In the genomic region with DNA sequence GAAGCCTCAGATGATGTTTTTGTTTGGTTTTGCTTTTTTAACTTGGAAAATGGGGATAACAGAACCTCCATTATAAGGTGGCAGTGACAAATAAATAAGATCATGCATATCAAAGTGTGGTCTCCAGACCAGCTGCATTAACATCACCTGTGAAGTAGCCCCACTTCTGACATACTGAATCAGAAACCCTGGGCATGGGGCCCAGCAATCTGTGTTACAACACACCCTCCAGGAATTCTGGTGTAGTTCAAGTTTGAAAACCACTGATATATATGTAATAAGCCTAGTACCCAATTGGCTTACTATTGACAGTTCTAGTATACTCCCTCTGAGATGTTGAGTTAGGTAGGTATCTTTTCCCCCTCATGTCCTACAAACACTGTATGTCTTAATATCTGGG, we compare ENCODE assay signal across 9 cellular contexts. TPM values are rescaled to one million over a fixed set of nuclear protein-coding genes. Genes with fewer than 3 reads are reported as not detected.
DNase-seq lines count a peak whose midpoint lies in the region; ATAC-seq, FAIRE-seq and TF ChIP-seq lines count a peak whose summit lies in the region.
"Had no signal": no experiment of that assay in that cellular context is flagged by ENCODE, and none has a peak within 500 bp of the region (broad histone marks: within the 10 kb centered on the region; RNA-seq: fewer than 3 reads in every experiment).

No MANE protein-coding gene starts in this region.

- TF ChIP-seq CTCF in mammary epithelial cell (conservative IDR thresholded peaks at IDR 0.05 in 1 of 2, IDR thresholded peaks at IDR 0.05 in 1 of 2; ENCODE audit: extremely low read depth in 1 of 2, insufficient read depth in 1 of 2, low read depth in 1 of 2, low read length in 2 of 2) (peak in 1 of 2 donors; percentile 14), lower lobe of right lung (IDR thresholded peaks at IDR 0.05) (no peak), D721Med (IDR thresholded peaks at IDR 0.05; ENCODE audit: insufficient read depth, missing control alignments) (no peak)

- H3K4me1 ChIP-seq in mammary epithelial cell (ENCODE audit: insufficient read depth, low read length) (peaks cover 50% of the 10 kb centered on the region), lower lobe of right lung (peaks cover 71% of the 10 kb centered on the region)

- CTCF ChIA-PET in mammary epithelial cell (lab: Charles Lee; ENCODE audit: low non-redundant PET) = interaction anchor here (0.6 kb wide), 1 partner anchor 55 kb away, joined by 5 read pairs; no protein-coding TSS in a partner anchor

- peak overlapping the region; percentile 76 for H3K4me2 ChIP-seq in mammary epithelial cell (ENCODE audit: insufficient read depth, low read depth, low read length)

- H3K27me3 ChIP-seq in mammary epithelial cell (ENCODE audit: insufficient read depth, low read length) (no peaks in the 10 kb centered on the region), lower lobe of right lung (ENCODE audit: low read depth) (no peaks in the 10 kb centered on the region)
- H3K27me3 ChIP-seq: dorsolateral prefrontal cortex had no signal

- intact Hi-C loops in Right ventricle myocardium inferior (cut with DNase I) (no loop called here), cardiac septum (cut with DNase I) (no loop called here), mammary epithelial cell (cut with micrococcal nuclease) (no loop called here), lower lobe of right lung (cut with DNase I) (no loop called here)

- H3K27ac ChIP-seq in mammary epithelial cell (ENCODE audit: insufficient read depth, low read depth, low read length) (peak overlapping the region; percentile 93), lower lobe of right lung (peak overlapping the region; percentile 65)

- no peak for DNase-seq in Right ventricle myocardium inferior (ENCODE audit: missing footprints)
- no peak for DNase-seq in cardiac septum (ENCODE audit: low spot score)
- DNase-seq in mammary epithelial cell = peak; percentile 90
- peak; percentile 69 for DNase-seq in lower lobe of right lung
- no peak for DNase-seq in urothelium cell line (ENCODE audit: low spot score)
- no peak for DNase-seq in D721Med (ENCODE audit: insufficient read length, low spot score)
- DNase-seq in NK-92 (lab: John Stamatoyannopoulos, UW; ENCODE audit: unreplicated experiment) = no peak

- FAIRE-seq in urothelium cell line (lab: Jason Lieb, UNC) = peak; percentile 32
- FAIRE-seq in D721Med (lab: Jason Lieb, UNC) = no peak

- H3K36me3 ChIP-seq in mammary epithelial cell (ENCODE audit: insufficient read depth, low read length) (no peaks in the 10 kb centered on the region), lower lobe of right lung (no peaks in the 10 kb centered on the region)

- in situ Hi-C loops in mammary epithelial cell (cut with MboI; ENCODE audit: low sequenced_read_pairs in 2 of 2) = no loop called here

- H2AFZ ChIP-seq in mammary epithelial cell (ENCODE audit: low read depth, low read length) = no peak overlapping the region

- peak overlapping the region; percentile 81 for H3K9ac ChIP-seq in mammary epithelial cell (ENCODE audit: insufficient read depth, low read length)

- peak overlapping the region in 2 of 3 experiments; percentile 7 to 12 for H3K4me3 ChIP-seq in mammary epithelial cell (replicated peaks in 1 of 3; ENCODE audit: insufficient read depth in 1 of 3, low read depth in 2 of 3, low read length in 3 of 3)
- no peak overlapping the region for H3K4me3 ChIP-seq in lower lobe of right lung
- H3K4me3 ChIP-seq: dorsolateral prefrontal cortex had no signal

- TSS peak; percentile 21 for BruUV-seq in mammary epithelial cell (replicated peaks; lab: Mats Ljungman, UMichigan)

- dilution Hi-C loops in mammary epithelial cell (cut with HindIII; ENCODE audit: low sequenced_read_pairs) = no loop called here

- H4K20me1 ChIP-seq in mammary epithelial cell (ENCODE audit: insufficient read depth, low read length) = no peaks in the 10 kb centered on the region

- ATAC-seq in Right ventricle myocardium inferior = peak; percentile 15
- peak; percentile 17 to 61 for ATAC-seq in lower lobe of right lung
- no peak for ATAC-seq in GM21526 (IDR thresholded peaks at IDR 0.05; ENCODE audit: low FRiP score, unreplicated experiment)

- H3K79me2 ChIP-seq in mammary epithelial cell (ENCODE audit: insufficient read depth, low read length) = no peaks in the 10 kb centered on the region

- H3K9me3 ChIP-seq in mammary epithelial cell (replicated peaks; ENCODE audit: insufficient read depth, low read length) (no peaks in the 10 kb centered on the region), lower lobe of right lung (no peaks in the 10 kb centered on the region)

RNA-seq across cellular contexts. Expression of a gene that starts 24.1 kb away (rescaled TPM):
- total RNA-seq in Right ventricle myocardium inferior (15.5 TPM), cardiac septum (17.5 TPM), mammary epithelial cell (10 to 100 TPM; 30.5 to 62.4 TPM), lower lobe of right lung (27.9 TPM)
- polyA plus RNA-seq in mammary epithelial cell = 32.3 TPM
- 38.2 TPM for polyA minus RNA-seq in mammary epithelial cell

RNA-seq across cellular contexts. Expression of a gene that starts 48.0 kb away (rescaled TPM):
- total RNA-seq in Right ventricle myocardium inferior = 129 TPM
- total RNA-seq in cardiac septum = 99.8 TPM
- 100 to 1,000 TPM; 157 to 217 TPM for total RNA-seq in mammary epithelial cell
- polyA plus RNA-seq in mammary epithelial cell = 221 TPM
- polyA minus RNA-seq in mammary epithelial cell = 146 TPM
- total RNA-seq in lower lobe of right lung = 103 TPM

Comparison
In these comparisons a context has a peak if more than half of its experiments do, and no peak if none do; other contexts are left out.
1. DNase-seq: peak in mammary epithelial cell (single experiment) and lower lobe of right lung (single experiment); none in Right ventricle myocardium inferior (single experiment), cardiac septum (single experiment), urothelium cell line (single experiment), D721Med (single experiment) and NK-92 (single experiment).